In genomic region chr19:32622002-32622401, GRCh38 we compare ENCODE assay signal across 25 cellular contexts. TPM values are rescaled to one million over a fixed set of nuclear protein-coding genes. Genes with fewer than 3 reads are reported as not detected.
DNase-seq lines count a peak whose midpoint lies in the region; ATAC-seq, FAIRE-seq and TF ChIP-seq lines count a peak whose summit lies in the region.
"Had no signal": no experiment of that assay in that cellular context is flagged by ENCODE, and none has a peak within 500 bp of the region (broad histone marks: within the 10 kb centered on the region; RNA-seq: fewer than 3 reads in every experiment).

No MANE protein-coding gene starts in this region.

- no peak for FAIRE-seq in GM12891 (lab: Jason Lieb, UNC)
- FAIRE-seq: A204.1, GM12878, GM19239, H54, HTR-8/SVneo had no signal

- 0 out of 2 replicates have a peak overlapping the region, but pooled peaks have one; percentile 7 for H3K27ac ChIP-seq in RWPE1
- H3K27ac ChIP-seq: GM23248 had no signal

- no peak overlapping the region for H3K4me3 ChIP-seq in astrocyte of the spinal cord (ENCODE audit: low read depth, low read length)
- H3K4me3 ChIP-seq: GM12878, GM23248 had no signal

- H3K4me3 Mint-ChIP-seq in nephron progenitor cell (no peak overlapping the region), chondrocyte (ENCODE audit: unreplicated experiment) (no peak overlapping the region)
- H3K4me3 Mint-ChIP-seq: CD4-positive, CD25-positive, alpha-beta regulatory T cell had no signal

- no peak for ATAC-seq in GM21723 (IDR thresholded peaks at IDR 0.05; ENCODE audit: unreplicated experiment)
- ATAC-seq: GM12878, HCT116 had no signal

- POLR2A ChIA-PET in RWPE1 (lab: Yijun Ruan, JAX; ENCODE audit: low non-redundant PET) = no interaction called here

- peaks cover 15% of the 10 kb centered on the region for H3K4me1 Mint-ChIP-seq in nephron progenitor cell
- H3K4me1 Mint-ChIP-seq in chondrocyte (ENCODE audit: low read depth) = no peaks in the 10 kb centered on the region
- H3K4me1 Mint-ChIP-seq: CD4-positive, CD25-positive, alpha-beta regulatory T cell; CD8-positive, alpha-beta memory T cell had no signal

- in situ Hi-C loops in astrocyte of the spinal cord (cut with HindIII; ENCODE audit: low sequenced_read_pairs) = no loop called here

- TF ChIP-seq CTCF in RWPE1 (conservative IDR thresholded peaks at IDR 0.05; ENCODE audit: low read depth) = no peak
- TF ChIP-seq CTCF in astrocyte of the spinal cord (IDR thresholded peaks at IDR 0.05; ENCODE audit: low read depth, low read length) = no peak
- TF ChIP-seq CTCF in nephron progenitor cell (IDR thresholded peaks at IDR 0.05) = no peak
- no peak for TF ChIP-seq CTCF in chondrocyte (IDR thresholded peaks at IDR 0.05)

- H3K27ac Mint-ChIP-seq in nephron progenitor cell (peak overlapping the region; percentile 38), chondrocyte (ENCODE audit: unreplicated experiment) (no peak overlapping the region)

- H3K9me3 Mint-ChIP-seq in nephron progenitor cell = no peaks in the 10 kb centered on the region
- no peaks in the 10 kb centered on the region for H3K9me3 Mint-ChIP-seq in chondrocyte (ENCODE audit: low read depth)
- H3K9me3 Mint-ChIP-seq: CD4-positive, CD25-positive, alpha-beta regulatory T cell; CD8-positive, alpha-beta memory T cell had no signal

- DNase-seq in RWPE1 (ENCODE audit: low spot score) (no peak), astrocyte of the spinal cord (ENCODE audit: low read depth, low spot score) (peak; percentile 16), nephron progenitor cell (no peak), GM12891 (ENCODE audit: insufficient read length, low spot score) (no peak), chondrocyte (ENCODE audit: low spot score) (no peak), H4 (ENCODE audit: low spot score) (no peak)
- DNase-seq: ACHN; BE2C; C1 segment of cervical spinal cord; CD4-positive, CD25-positive, alpha-beta regulatory T cell; CD8-positive, alpha-beta memory T cell; COR-L47; DMS 273 treated with DMSO at 0.1 percent for 48 hours; DMS53; DND-41; EL; GM23248; IMR-90 had no signal

- H3K36me3 Mint-ChIP-seq in nephron progenitor cell (ENCODE audit: low read depth) (peaks cover 50% of the 10 kb centered on the region), chondrocyte (ENCODE audit: low read depth) (peaks cover 31% of the 10 kb centered on the region)

- CTCF ChIA-PET in RWPE1 (lab: Yijun Ruan, JAX) = no interaction called here

- H3K27me3 Mint-ChIP-seq in nephron progenitor cell (ENCODE audit: low read depth, poor library complexity) (peaks cover 4% of the 10 kb centered on the region), chondrocyte (ENCODE audit: low read depth) (no peaks in the 10 kb centered on the region)
- H3K27me3 Mint-ChIP-seq: CD4-positive, CD25-positive, alpha-beta regulatory T cell; CD8-positive, alpha-beta memory T cell had no signal

- no peak for TF ChIP-seq POLR2A in GM12891 (IDR thresholded peaks at IDR 0.05; ENCODE audit: low read depth, low read length)

TF ChIP-seq in GM12891, 5 proteins besides CTCF, POLR2A, EP300 and RAD21:
- no peak for TF ChIP-seq SPI1 (IDR thresholded peaks at IDR 0.05; ENCODE audit: low read depth, low read length)
- no peak for TF ChIP-seq PAX5 (IDR thresholded peaks at IDR 0.05; ENCODE audit: insufficient read depth, low read length, severe bottlenecking)
- TF ChIP-seq POLR2AphosphoS5 (IDR thresholded peaks at IDR 0.05; ENCODE audit: low read depth, low read length) = no peak
- no peak for TF ChIP-seq TAF1 (IDR thresholded peaks at IDR 0.05; ENCODE audit: low read depth, low read length)
- TF ChIP-seq POU2F2 (IDR thresholded peaks at IDR 0.05; ENCODE audit: low read depth, low read length) = no peak

RNA-seq across cellular contexts. Expression of gene PDCD5, which starts 41.0 kb away (rescaled TPM):
- polyA plus RNA-seq in GM12891 (2012; ENCODE audit: low read depth, missing spikeins) = 195 TPM
- 108 to 119 TPM (median 111 TPM) in 3 replicates for total RNA-seq in chondrocyte
- total RNA-seq in H4 (2014; rRNA removed; shearing (Covaris generic)) = 294 and 308 TPM in 2 replicates

RNA-seq across cellular contexts. Expression of gene ANKRD27, which starts 53.0 kb away (rescaled TPM):
- 13.1 TPM for polyA plus RNA-seq in GM12891 (2012; ENCODE audit: low read depth, missing spikeins)
- 23.6 to 26.8 TPM (median 23.9 TPM) in 3 replicates for total RNA-seq in chondrocyte
- total RNA-seq in H4 (2014; rRNA removed; shearing (Covaris generic)) = 19.3 and 27.6 TPM in 2 replicates

RNA-seq across cellular contexts. Expression of gene RGS9BP, which starts 53.6 kb away (rescaled TPM):
- polyA plus RNA-seq in GM12891 (2012; ENCODE audit: low read depth, missing spikeins) = 0.08 TPM
- 0.19 to 0.95 TPM (median 0.90 TPM) in 3 replicates for total RNA-seq in chondrocyte
- 0.12 and 0.45 TPM in 2 replicates for total RNA-seq in H4 (2014; rRNA removed; shearing (Covaris generic))
